Comparison of ENCODE assay signal across 14 cellular contexts in the genomic region with DNA sequence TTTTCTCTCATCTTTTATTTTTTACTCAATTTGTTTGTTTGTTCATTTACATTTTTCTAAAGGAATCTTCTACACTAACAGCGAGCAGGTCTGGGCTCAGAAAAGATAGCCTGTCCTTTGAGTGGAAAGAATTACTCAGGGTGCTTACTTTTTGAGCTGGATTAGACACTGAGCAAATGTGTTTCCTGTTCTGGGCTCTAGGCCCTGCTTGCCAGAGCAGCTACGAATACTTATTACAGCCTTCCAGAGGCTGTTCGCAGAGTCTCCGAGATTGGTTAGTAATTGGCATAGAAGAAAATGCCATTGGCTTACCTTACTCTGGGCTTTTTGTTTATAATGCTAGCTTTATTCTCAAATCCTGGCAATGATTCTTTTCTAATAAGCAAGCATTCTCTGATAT.
"Had no signal": no experiment of that assay in that cellular context is flagged by ENCODE, and none has a peak within 500 bp of the region (broad histone marks: within the 10 kb centered on the region; RNA-seq: fewer than 3 reads in every experiment).

No MANE protein-coding gene starts in this region.

- H3K27ac ChIP-seq: brain microvascular endothelial cell, heart left ventricle, left ventricle myocardium inferior, sigmoid colon, thyroid gland, uterus had no signal

- H3K4me3 ChIP-seq: heart left ventricle, left ventricle myocardium inferior, sigmoid colon, thyroid gland, uterus had no signal

- H3K36me3 ChIP-seq: brain microvascular endothelial cell, heart left ventricle, left ventricle myocardium inferior, sigmoid colon, thyroid gland, uterus had no signal

- DNase-seq: activated CD4-positive, alpha-beta T cell treated with anti-CD3 and anti-CD28 coated beads for 48 hours; activated effector memory CD4-positive, alpha-beta T cell treated with Interleukin-2 at 50 U/mL for 16 hours; activated T-cell treated with anti-CD3 and anti-CD28 coated beads, Interleukin-2, amount 50 U/mL, for 1 hour; brain microvascular endothelial cell; effector memory CD4-positive, alpha-beta T cell; heart left ventricle; left ventricle myocardium inferior; nephron progenitor cell; sigmoid colon; stimulated activated CD8-positive, alpha-beta memory T cell treated with anti-CD3 and anti-CD28 coated beads, Interleukin-4, amount 100 ng/mL, for 48 hours; T-helper 9 cell; thyroid gland; uterus had no signal

- ATAC-seq: WTC11 had no signal

- H3K9me3 ChIP-seq: heart left ventricle, left ventricle myocardium inferior, sigmoid colon, thyroid gland, uterus had no signal

- H3K4me1 ChIP-seq: heart left ventricle, sigmoid colon, uterus had no signal

- H3K27me3 ChIP-seq: brain microvascular endothelial cell, sigmoid colon, thyroid gland, uterus had no signal
